1 cellular context compared by ENCODE assay signal in genomic region chr2:120312861-120313694, GRCh38.
TF ChIP-seq lines count a peak whose summit lies in the region.

No MANE protein-coding gene starts in this region.

TF ChIP-seq in HepG2, 621 proteins besides CTCF, POLR2A, EP300 and RAD21 (continued from another document and continues in another):
- TF ChIP-seq ZNF687 (CRISPR knock-in tag; IDR thresholded peaks at IDR 0.05) (peak; percentile 59), PHF5A (CRISPR knock-in tag; IDR thresholded peaks at IDR 0.05; ENCODE audit: low read depth, unreplicated experiment) (no peak), RXRB (CRISPR knock-in tag; IDR thresholded peaks at IDR 0.05; ENCODE audit: borderline replicate concordance) (peak; percentile 40; the same call in 1 of the 2 replicates), ZNF501 (CRISPR knock-in tag; IDR thresholded peaks at IDR 0.05) (no peak), ELF3 (CRISPR knock-in tag; IDR thresholded peaks at IDR 0.05) (peak; percentile 57; the same call in 1 of the 2 replicates), RCOR2 (CRISPR knock-in tag; IDR thresholded peaks at IDR 0.05) (0 out of 2 replicates have a peak, but pooled peaks have one; percentile 16), IRF2 (CRISPR knock-in tag; IDR thresholded peaks at IDR 0.05) (peak; percentile 67; the same call in 1 of the 2 replicates), RORA (CRISPR knock-in tag; IDR thresholded peaks at IDR 0.05) (no peak), ZNF18 (CRISPR knock-in tag; IDR thresholded peaks at IDR 0.05; ENCODE audit: insufficient replicate concordance) (no peak), ZNF331 (CRISPR knock-in tag; IDR thresholded peaks at IDR 0.05) (peak; percentile 76; the same call in 1 of the 2 replicates), HNRNPL (IDR thresholded peaks at IDR 0.05; ENCODE audit: low read depth, low read length) (no peak), MIER3 (CRISPR knock-in tag; IDR thresholded peaks at IDR 0.05; ENCODE audit: borderline replicate concordance) (0 out of 2 replicates have a peak, but pooled peaks have one; percentile 59), ZNF572 (CRISPR knock-in tag; IDR thresholded peaks at IDR 0.05) (no peak), TEAD3 (CRISPR knock-in tag; optimal IDR thresholded peaks at IDR 0.05; ENCODE audit: borderline replicate concordance) (peak; percentile 51), SP140L (CRISPR knock-in tag; IDR thresholded peaks at IDR 0.05; ENCODE audit: borderline replicate concordance) (0 out of 2 replicates have a peak, but pooled peaks have one; percentile 65), ZSCAN21 (CRISPR knock-in tag; IDR thresholded peaks at IDR 0.05; ENCODE audit: borderline replicate concordance) (0 out of 2 replicates have a peak, but pooled peaks have one; percentile 46), SMC3 (IDR thresholded peaks at IDR 0.05; ENCODE audit: low read length) (peak; percentile 66), TERF1 (CRISPR knock-in tag; IDR thresholded peaks at IDR 0.05) (no peak), ZNF230 (CRISPR knock-in tag; IDR thresholded peaks at IDR 0.05) (peak; percentile 87), KDM1A (CRISPR knock-in tag; IDR thresholded peaks at IDR 0.05) (0 out of 2 replicates have a peak, but pooled peaks have one; percentile 35), TFAP4 (IDR thresholded peaks at IDR 0.05; ENCODE audit: borderline replicate concordance, low read depth) (peak; percentile 21; the same call in 1 of the 2 replicates), KLF6 (CRISPR knock-in tag; IDR thresholded peaks at IDR 0.05) (no peak; the same call in 1 of the 2 replicates), KLF16 (CRISPR knock-in tag; IDR thresholded peaks at IDR 0.05) (peak in 1 of 2 experiments; percentile 58; a peak in 1 of 4 replicates), GATAD1 (CRISPR knock-in tag; IDR thresholded peaks at IDR 0.05) (peak; percentile 34; the same call in 1 of the 2 replicates), NONO (IDR thresholded peaks at IDR 0.05) (no peak), NONO (CRISPR knock-in tag; conservative IDR thresholded peaks at IDR 0.05) (no peak; the same call in 1 of the 2 replicates), MYPOP (CRISPR knock-in tag; IDR thresholded peaks at IDR 0.05) (peak; percentile 84; the same call in 1 of the 2 replicates), SMAD3 (CRISPR knock-in tag; IDR thresholded peaks at IDR 0.05) (peak; percentile 51; the same call in 1 of the 2 replicates), NFIC (IDR thresholded peaks at IDR 0.05; ENCODE audit: low read length) (no peak), MAFG (CRISPR knock-in tag; IDR thresholded peaks at IDR 0.05) (no peak), RXRA (CRISPR knock-in tag; IDR thresholded peaks at IDR 0.05) (no peak), STAT6 (CRISPR knock-in tag; IDR thresholded peaks at IDR 0.05; ENCODE audit: borderline replicate concordance) (0 out of 2 replicates have a peak, but pooled peaks have one; percentile 37), ZGPAT (CRISPR knock-in tag; IDR thresholded peaks at IDR 0.05) (0 out of 2 replicates have a peak, but pooled peaks have one; percentile 46), ZNF672 (CRISPR knock-in tag; IDR thresholded peaks at IDR 0.05) (no peak), GABPA (IDR thresholded peaks at IDR 0.05; ENCODE audit: low read depth, low read length) (no peak), GABPA (CRISPR knock-in tag; IDR thresholded peaks at IDR 0.05; ENCODE audit: low read depth) (no peak), FOXA1 (IDR thresholded peaks at IDR 0.05) (no peak), FOXA1 (CRISPR knock-in tag; IDR thresholded peaks at IDR 0.05) (peak; percentile 82), SMARCC2 (IDR thresholded peaks at IDR 0.05) (no peak), ZKSCAN8 (CRISPR knock-in tag; IDR thresholded peaks at IDR 0.05; ENCODE audit: borderline replicate concordance) (0 out of 2 replicates have a peak, but pooled peaks have one; percentile 30), ZMYM2 (CRISPR knock-in tag; IDR thresholded peaks at IDR 0.05) (0 out of 2 replicates have a peak, but pooled peaks have one; percentile 39), LBX2 (CRISPR knock-in tag; IDR thresholded peaks at IDR 0.05; ENCODE audit: borderline replicate concordance) (no peak), THAP7 (CRISPR knock-in tag; IDR thresholded peaks at IDR 0.05) (peak; percentile 24; the same call in 1 of the 2 replicates), KLF12 (CRISPR knock-in tag; IDR thresholded peaks at IDR 0.05; ENCODE audit: borderline replicate concordance) (no peak), ZNF839 (CRISPR knock-in tag; IDR thresholded peaks at IDR 0.05; ENCODE audit: borderline replicate concordance) (peak; percentile 10; the same call in 1 of the 2 replicates), NBN (conservative IDR thresholded peaks at IDR 0.05) (no peak), MEIS1 (CRISPR knock-in tag; IDR thresholded peaks at IDR 0.05; ENCODE audit: borderline replicate concordance) (peak; percentile 79; the same call in 1 of the 2 replicates), TBL1XR1 (IDR thresholded peaks at IDR 0.05; ENCODE audit: borderline replicate concordance, low read length, partially characterized antibody) (peak; percentile 40), MAZ (IDR thresholded peaks at IDR 0.05; ENCODE audit: borderline replicate concordance, low read depth, low read length) (no peak), MAZ (CRISPR knock-in tag; IDR thresholded peaks at IDR 0.05; ENCODE audit: low read depth) (peak; percentile 36; the same call in 1 of the 2 replicates), NCOA1 (CRISPR knock-in tag; IDR thresholded peaks at IDR 0.05) (0 out of 2 replicates have a peak, but pooled peaks have one; percentile 90), ATF2 (CRISPR knock-in tag; IDR thresholded peaks at IDR 0.05) (peak; percentile 40; the same call in 1 of the 2 replicates)
